23 cellular contexts compared by ENCODE assay signal in the genomic region with DNA sequence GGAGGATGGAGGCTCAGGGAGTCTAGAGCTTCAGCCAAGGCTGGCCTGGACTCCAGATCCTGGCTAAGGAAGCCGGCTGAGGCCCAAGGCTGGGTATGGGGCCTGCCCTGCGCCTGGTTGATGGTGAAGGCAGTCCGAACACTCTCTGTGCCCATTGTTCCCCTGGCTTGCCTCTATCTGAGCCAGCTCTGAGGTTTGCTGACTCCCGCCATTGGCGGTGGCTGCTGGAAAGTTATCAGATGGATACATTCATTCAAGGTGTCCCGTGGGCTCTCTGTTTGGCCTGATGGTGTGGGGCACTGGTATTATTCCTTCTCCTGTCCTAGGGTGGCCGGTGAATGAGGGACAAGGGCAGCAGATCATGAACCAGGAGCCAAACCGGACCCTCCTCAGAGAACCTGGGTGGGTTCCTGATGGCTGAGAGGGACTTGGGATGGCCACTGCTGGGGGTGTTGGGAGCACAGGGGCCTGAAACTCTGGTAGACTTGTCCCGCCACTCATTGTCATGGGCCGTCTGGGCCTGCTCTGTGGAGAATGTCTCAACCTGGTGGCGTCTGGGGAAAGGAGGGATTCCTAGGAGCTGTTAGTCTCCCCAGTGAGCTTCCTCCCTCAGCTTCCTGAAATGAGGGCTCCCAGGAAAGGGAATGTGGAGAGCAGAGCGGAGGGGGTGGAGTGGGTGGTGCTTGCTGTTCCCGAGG. TPM values are rescaled to one million over a fixed set of nuclear protein-coding genes. Genes with fewer than 3 reads are reported as not detected.
DNase-seq lines count a peak whose midpoint lies in the region; ATAC-seq and TF ChIP-seq lines count a peak whose summit lies in the region.
"Had no signal": no experiment of that assay in that cellular context is flagged by ENCODE, and none has a peak within 500 bp of the region (broad histone marks: within the 10 kb centered on the region; RNA-seq: fewer than 3 reads in every experiment).

No MANE protein-coding gene starts in this region.

- DNase-seq in IMR-90 = no peak
- no peak for DNase-seq in left lung
- no peak for DNase-seq in stimulated activated naive B cell treated with anti-CD40 and anti-IgM and Interleukin-4, amounts not matched to agents 10 μg/mL and 1 μg/mL and 100 μg/mL, for 72 hours
- DNase-seq in DMS 273 (lab: John Stamatoyannopoulos, UW; ENCODE audit: unreplicated experiment) = no peak
- DNase-seq: activated naive CD4-positive, alpha-beta T cell; CD8-positive, alpha-beta memory T cell; MM.1S; NCI-H1436 treated with DMSO at 0.1 percent for 48 hours; NCI-H2171; stimulated activated CD4-positive, alpha-beta T cell treated with anti-CD3 and anti-CD28 coated beads, Interleukin-2, amount 100 ng/mL, for 48 hours; T-helper 17 cell; uterus had no signal

- POLR2A ChIA-PET in IMR-90 (lab: Charles Lee; ENCODE audit: unreplicated experiment) = no interaction called here

- no peak overlapping the region for H2BK20ac ChIP-seq in IMR-90 (ENCODE audit: low read depth, low read length)

- H3K36me3 Mint-ChIP-seq in stimulated activated naive B cell treated with anti-CD40 and anti-IgM and Interleukin-4, amounts not matched to agents 10 μg/mL and 1 μg/mL and 100 μg/mL, for 72 hours = no peaks in the 10 kb centered on the region
- H3K36me3 Mint-ChIP-seq: CD8-positive, alpha-beta memory T cell had no signal

- H4K20me1 ChIP-seq in BLaER1 treated with 17β-estradiol and CSF1 and Interleukin-3, amounts not matched to agents 10 nM and 100 nM = no peaks in the 10 kb centered on the region
- no peaks in the 10 kb centered on the region for H4K20me1 ChIP-seq in IMR-90 (ENCODE audit: insufficient read depth, low read length)

- H3K27ac Mint-ChIP-seq in stimulated activated naive B cell treated with anti-CD40 and anti-IgM and Interleukin-4, amounts not matched to agents 10 μg/mL and 1 μg/mL and 100 μg/mL, for 72 hours = peak overlapping the region; percentile 56
- H3K27ac Mint-ChIP-seq: CD8-positive, alpha-beta memory T cell; stimulated activated naive CD8-positive, alpha-beta T cell treated with anti-CD3 and anti-CD28 coated beads, Interleukin-15, Interleukin-2, amounts not matched to agents 100 ng/mL and 50 ng/mL, for 24 hours; T-helper 17 cell had no signal

- no peak overlapping the region for H3K4ac ChIP-seq in IMR-90 (ENCODE audit: low read depth, low read length)

- no peaks in the 10 kb centered on the region for H3K9me1 ChIP-seq in IMR-90 (ENCODE audit: insufficient read depth, low read length)

- H3K9me3 ChIP-seq in BLaER1 treated with 17β-estradiol and CSF1 and Interleukin-3, amounts not matched to agents 10 nM and 100 nM (replicated peaks in 1 of 11) = no peaks in the 10 kb centered on the region
- H3K9me3 ChIP-seq in IMR-90 (ENCODE audit: control insufficient read depth, insufficient read depth, low read length) (no peaks in the 10 kb centered on the region), left lung (no peaks in the 10 kb centered on the region), gastroesophageal sphincter (no peaks in the 10 kb centered on the region)
- H3K9me3 ChIP-seq: adrenal gland, breast epithelium, HAP-1, neutrophil, uterus had no signal

- H3K56ac ChIP-seq in IMR-90 (ENCODE audit: extremely low read depth, insufficient read depth, low read length) = no peak overlapping the region

- H3K27me3 Mint-ChIP-seq in stimulated activated naive B cell treated with anti-CD40 and anti-IgM and Interleukin-4, amounts not matched to agents 10 μg/mL and 1 μg/mL and 100 μg/mL, for 72 hours = peaks cover 8 to 21% of the 10 kb centered on the region in 2 donors
- H3K27me3 Mint-ChIP-seq: stimulated activated naive CD8-positive, alpha-beta T cell treated with anti-CD3 and anti-CD28 coated beads, Interleukin-15, Interleukin-2, amounts not matched to agents 100 ng/mL and 50 ng/mL, for 24 hours had no signal

- TF ChIP-seq POLR2A in IMR-90 (IDR thresholded peaks at IDR 0.05; ENCODE audit: low read depth, low read length) (no peak), gastroesophageal sphincter (IDR thresholded peaks at IDR 0.05) (no peak)

- TF ChIP-seq RAD21 in IMR-90 (IDR thresholded peaks at IDR 0.05; ENCODE audit: low read length) = no peak

- H2BK15ac ChIP-seq in IMR-90 (ENCODE audit: low read depth, low read length) = no peak overlapping the region

- no peaks in the 10 kb centered on the region for H3K36me3 ChIP-seq in BLaER1 treated with 17β-estradiol and CSF1 and Interleukin-3, amounts not matched to agents 10 nM and 100 nM
- H3K36me3 ChIP-seq in IMR-90 (ENCODE audit: control insufficient read depth, insufficient read depth, low read length) = no peaks in the 10 kb centered on the region
- H3K36me3 ChIP-seq in left lung = no peaks in the 10 kb centered on the region
- no peaks in the 10 kb centered on the region for H3K36me3 ChIP-seq in gastroesophageal sphincter
- H3K36me3 ChIP-seq: adrenal gland, breast epithelium, HAP-1, neutrophil, uterus had no signal

- H4K5ac ChIP-seq in IMR-90 (ENCODE audit: low read depth, low read length) = no peak overlapping the region

- 0 out of 20 replicates have a peak overlapping the region, but pooled peaks of 3 of the 10 experiments have one; percentile 24 to 44 (median 28) for H3K4me3 ChIP-seq in BLaER1 treated with 17β-estradiol and CSF1 and Interleukin-3, amounts not matched to agents 10 nM and 100 nM
- H3K4me3 ChIP-seq in IMR-90 (ENCODE audit: insufficient read depth, low read depth, low read length) (no peak overlapping the region), left lung (no peak overlapping the region), gastroesophageal sphincter (no peak overlapping the region)
- H3K4me3 ChIP-seq: adrenal gland, breast epithelium, HAP-1, smooth muscle cell, uterus had no signal

- H3K18ac ChIP-seq in IMR-90 (ENCODE audit: low read depth, low read length) = no peak overlapping the region

- in situ Hi-C loops in IMR-90 (cut with MboI; ENCODE audit: low sequenced_read_pairs) = loop anchor here (25.0 kb wide), 1 partner anchor 259 kb away; no protein-coding TSS in a partner anchor

- H3K4me3 Mint-ChIP-seq in stimulated activated naive B cell treated with anti-CD40 and anti-IgM and Interleukin-4, amounts not matched to agents 10 μg/mL and 1 μg/mL and 100 μg/mL, for 72 hours = no peak overlapping the region
- H3K4me3 Mint-ChIP-seq: CD8-positive, alpha-beta memory T cell; stimulated activated naive CD8-positive, alpha-beta T cell treated with anti-CD3 and anti-CD28 coated beads, Interleukin-15, Interleukin-2, amounts not matched to agents 100 ng/mL and 50 ng/mL, for 24 hours; T-helper 17 cell had no signal

- H3K9ac ChIP-seq in BLaER1 treated with 17β-estradiol and CSF1 and Interleukin-3, amounts not matched to agents 10 nM and 100 nM = peak overlapping the region in 6 of 11 experiments; percentile 32 to 60 (median 56); a peak in 10 of 22 replicates
- no peak overlapping the region for H3K9ac ChIP-seq in IMR-90 (ENCODE audit: low read depth, low read length)

- H3K27me3 ChIP-seq in BLaER1 treated with 17β-estradiol and CSF1 and Interleukin-3, amounts not matched to agents 10 nM and 100 nM = no peaks in the 10 kb centered on the region
- H3K27me3 ChIP-seq in IMR-90 (ENCODE audit: control insufficient read depth, insufficient read depth, low read length) (peaks cover 8% of the 10 kb centered on the region), left lung (no peaks in the 10 kb centered on the region), gastroesophageal sphincter (no peaks in the 10 kb centered on the region)
- H3K27me3 ChIP-seq: adrenal gland, breast epithelium, neutrophil, uterus had no signal

- no peak overlapping the region for H2BK5ac ChIP-seq in IMR-90 (ENCODE audit: low read depth, low read length, poor library complexity, severe bottlenecking)

- peak overlapping the region; percentile 63 to 93 (median 85) for H3K4me2 ChIP-seq in BLaER1 treated with 17β-estradiol and CSF1 and Interleukin-3, amounts not matched to agents 10 nM and 100 nM
- H3K4me2 ChIP-seq in IMR-90 (ENCODE audit: low read depth, low read length) = no peak overlapping the region
- H3K4me2 ChIP-seq: smooth muscle cell had no signal

- no peak overlapping the region for H4K8ac ChIP-seq in IMR-90 (ENCODE audit: low read depth in 2 of 2, low read length in 2 of 2)

- no peak overlapping the region for H2AK9ac ChIP-seq in IMR-90 (replicated peaks; ENCODE audit: low read depth, low read length, poor library complexity)

- no peak overlapping the region for H3K23ac ChIP-seq in IMR-90 (ENCODE audit: low read depth, low read length)

- peaks cover 42 to 75% (median 64%) of the 10 kb centered on the region in 10 experiments for H3K4me1 ChIP-seq in BLaER1 treated with 17β-estradiol and CSF1 and Interleukin-3, amounts not matched to agents 10 nM and 100 nM
- H3K4me1 ChIP-seq in IMR-90 (ENCODE audit: control insufficient read depth, insufficient read depth, low read length) (no peaks in the 10 kb centered on the region), left lung (peaks cover 7 to 12% of the 10 kb centered on the region in 2 donors), gastroesophageal sphincter (no peaks in the 10 kb centered on the region)
- H3K4me1 ChIP-seq: adrenal gland, breast epithelium, HAP-1, uterus had no signal

- 0 out of 2 replicates have a peak overlapping the region, but pooled peaks have one; percentile 6 for H2AK5ac ChIP-seq in IMR-90 (ENCODE audit: low read depth, low read length)

- no peaks in the 10 kb centered on the region for H3K79me1 ChIP-seq in IMR-90 (ENCODE audit: low read depth in 1 of 2, low read length in 2 of 2)

- no peak for ATAC-seq in IMR-90 (ENCODE audit: low read depth)
- no peak for ATAC-seq in left lung
- no peak for ATAC-seq in stimulated activated naive B cell treated with anti-CD40 and anti-IgM and Interleukin-4, amounts not matched to agents 10 μg/mL and 1 μg/mL and 100 μg/mL, for 72 hours (replicated peaks)
- ATAC-seq in GM21360 (IDR thresholded peaks at IDR 0.05; ENCODE audit: unreplicated experiment) = no peak
- no peak for ATAC-seq in gastroesophageal sphincter
- ATAC-seq: T-helper 17 cell had no signal

- dilution Hi-C loops in IMR-90 (cut with HindIII; ENCODE audit: low sequenced_read_pairs, unreplicated experiment) = no loop called here

- H3K14ac ChIP-seq in IMR-90 (replicated peaks; ENCODE audit: low read depth, low read length) = no peak overlapping the region

- TF ChIP-seq EP300 in gastroesophageal sphincter (IDR thresholded peaks at IDR 0.05) = no peak

- H3K9me3 Mint-ChIP-seq in stimulated activated naive B cell treated with anti-CD40 and anti-IgM and Interleukin-4, amounts not matched to agents 10 μg/mL and 1 μg/mL and 100 μg/mL, for 72 hours = no peaks in the 10 kb centered on the region
- H3K9me3 Mint-ChIP-seq: CD8-positive, alpha-beta memory T cell; stimulated activated naive CD8-positive, alpha-beta T cell treated with anti-CD3 and anti-CD28 coated beads, Interleukin-15, Interleukin-2, amounts not matched to agents 100 ng/mL and 50 ng/mL, for 24 hours had no signal

- TF ChIP-seq CTCF in IMR-90 (conservative IDR thresholded peaks at IDR 0.05; ENCODE audit: low read depth, low read length) = no peak
- TF ChIP-seq CTCF in left lung (IDR thresholded peaks at IDR 0.05) = no peak
- no peak for TF ChIP-seq CTCF in gastroesophageal sphincter (IDR thresholded peaks at IDR 0.05)

- peak overlapping the region in 9 of 11 experiments; percentile 39 to 83 (median 71); a peak in 19 of 22 replicates for H3K27ac ChIP-seq in BLaER1 treated with 17β-estradiol and CSF1 and Interleukin-3, amounts not matched to agents 10 nM and 100 nM
- H3K27ac ChIP-seq in IMR-90 (ENCODE audit: insufficient read depth, low read length) (no peak overlapping the region), left lung (peak overlapping the region; percentile 10 to 35), gastroesophageal sphincter (no peak overlapping the region)
- H3K27ac ChIP-seq: adrenal gland, breast epithelium, neutrophil, uterus had no signal

- 96% methylated on average over 3 of the region's 13 CpGs; no CpG with 5 or more reads in 1 of the 2 experiments for WGBS in IMR-90 (ENCODE audit: extremely low coverage in 2 of 2, insufficient read length in 1 of 2), 2 experiments
- WGBS in gastroesophageal sphincter (ENCODE audit: low coverage in 1 of 2), 2 donors = 80% methylated on average over 1 of the region's 13 CpGs; no CpG with 5 or more reads in 1 of the 2 donors

- H3K4me1 Mint-ChIP-seq in stimulated activated naive B cell treated with anti-CD40 and anti-IgM and Interleukin-4, amounts not matched to agents 10 μg/mL and 1 μg/mL and 100 μg/mL, for 72 hours = peaks cover 15 to 24% of the 10 kb centered on the region in 2 donors
- H3K4me1 Mint-ChIP-seq: CD8-positive, alpha-beta memory T cell; T-helper 17 cell had no signal

- no peak overlapping the region for H4K91ac ChIP-seq in IMR-90 (ENCODE audit: insufficient read depth, low read depth, low read length)

- H2AFZ ChIP-seq in IMR-90 (replicated peaks; ENCODE audit: low read length, poor library complexity) = no peak overlapping the region

- intact Hi-C loops in IMR-90 (cut with micrococcal nuclease) (no loop called here), left lung (cut with DNase I) (no loop called here)

- no peak overlapping the region for H2BK120ac ChIP-seq in IMR-90 (ENCODE audit: low read depth, low read length)

- CTCF ChIA-PET in IMR-90 (lab: Yijun Ruan, JAX) = interaction anchor here (11.2 kb wide), 1 partner anchor 56 kb away, joined by 161 read pairs; no protein-coding TSS in a partner anchor

- no TSS peak for BruUV-seq in IMR-90 (replicated peaks; lab: Mats Ljungman, UMichigan)

RNA-seq across cellular contexts. Expression of gene SLC26A9, which starts 22.2 kb away (rescaled TPM):
- total RNA-seq in IMR-90 (2012; rRNA removed) = under 0.01 TPM in 1 of 2 replicates, not detected in the other
- not detected in 2 replicates for polyA plus RNA-seq in IMR-90 (2012; rRNA removed)
- not detected in 2 replicates for polyA plus RNA-seq in IMR-90 (2012; cell fraction: cytosol; rRNA removed)
- polyA plus RNA-seq in IMR-90 (2012; cell fraction: nucleus; rRNA removed; ENCODE audit: low replicate concordance) = 0.01 and 0.03 TPM in 2 replicates
- total RNA-seq in left lung = 10 to 100 TPM in 1 of 2 donors, 1 to 10 TPM in 1; 7.6 to 42.5 TPM
- total RNA-seq in gastroesophageal sphincter = under 1 TPM in 1 of 4 donors, not detected in 3; 0.16 TPM
- total RNA-seq: breast epithelium; CD8-positive, alpha-beta memory T cell; dermis blood vessel endothelial cell; pulmonary artery endothelial cell; smooth muscle cell; T-helper 17 cell; uterus had no signal
- polyA plus RNA-seq: CD8-positive, alpha-beta memory T cell; smooth muscle cell had no signal

Comparison
In these comparisons a context has a peak if more than half of its experiments do, and no peak if none do; other contexts are left out.
1. H3K27ac ChIP-seq: peak in BLaER1 treated with 17β-estradiol and CSF1 and Interleukin-3, amounts not matched to agents 10 nM and 100 nM (9 of 11) and left lung (2 of 2); none in IMR-90 (single experiment) and gastroesophageal sphincter (0 of 4).